Comparison of ENCODE assay signal across 1 cellular context in genomic region chr12:40692617-40693502, GRCh38.
TF ChIP-seq lines count a peak whose summit lies in the region.

No MANE protein-coding gene starts in this region.

TF ChIP-seq in HEK293, 187 proteins besides CTCF, POLR2A, EP300 and RAD21 (continued from another document):
- TF ChIP-seq REST (tag by site-specific recombination; IDR thresholded peaks at IDR 0.05) = 0 out of 2 replicates have a peak, but pooled peaks have one; percentile 8
- no peak for TF ChIP-seq ZNF391 (tag by site-specific recombination; IDR thresholded peaks at IDR 0.05; ENCODE audit: borderline replicate concordance, low read depth)
- TF ChIP-seq ZSCAN4 (tag by site-specific recombination; IDR thresholded peaks at IDR 0.05) = 0 out of 2 replicates have a peak, but pooled peaks have one; percentile 8
- no peak for TF ChIP-seq ZNF501 (tag by site-specific recombination; IDR thresholded peaks at IDR 0.05)
- TF ChIP-seq ZNF133 (tag by site-specific recombination; IDR thresholded peaks at IDR 0.05) = no peak
- TF ChIP-seq ZNF777 (tag by site-specific recombination; IDR thresholded peaks at IDR 0.05; ENCODE audit: borderline replicate concordance) = 0 out of 2 replicates have a peak, but pooled peaks have one; percentile 11
- no peak for TF ChIP-seq EGR2 (tag by site-specific recombination; IDR thresholded peaks at IDR 0.05; ENCODE audit: low read depth)
- peak; percentile 52 for TF ChIP-seq ZNF335 (tag by site-specific recombination; conservative IDR thresholded peaks at IDR 0.05)
- no peak for TF ChIP-seq ZNF76 (tag by site-specific recombination; IDR thresholded peaks at IDR 0.05; ENCODE audit: borderline replicate concordance, low read depth)
- TF ChIP-seq ZNF510 (tag by site-specific recombination; IDR thresholded peaks at IDR 0.05; ENCODE audit: insufficient replicate concordance) = no peak
- no peak for TF ChIP-seq KLF10 (tag by site-specific recombination; IDR thresholded peaks at IDR 0.05)
- TF ChIP-seq YY2 (tag by site-specific recombination; IDR thresholded peaks at IDR 0.05) = no peak
- TF ChIP-seq ZNF354C (tag by site-specific recombination; IDR thresholded peaks at IDR 0.05; ENCODE audit: borderline replicate concordance, low read depth) = no peak
- TF ChIP-seq GLIS2 (tag by site-specific recombination; IDR thresholded peaks at IDR 0.05) = 0 out of 2 replicates have a peak, but pooled peaks have one; percentile 18
- 0 out of 2 replicates have a peak, but pooled peaks have one; percentile 34 for TF ChIP-seq ZBTB10 (tag by site-specific recombination; IDR thresholded peaks at IDR 0.05)
- peak; percentile 21 for TF ChIP-seq ZBTB26 (tag by site-specific recombination; optimal IDR thresholded peaks at IDR 0.05)
- no peak for TF ChIP-seq ZNF175 (tag by site-specific recombination; IDR thresholded peaks at IDR 0.05)
- no peak for TF ChIP-seq ZSCAN23 (tag by site-specific recombination; IDR thresholded peaks at IDR 0.05)
- TF ChIP-seq ZBTB17 (tag by site-specific recombination; IDR thresholded peaks at IDR 0.05) = peak; percentile 92
- TF ChIP-seq INSM2 (tag by site-specific recombination; IDR thresholded peaks at IDR 0.05) = no peak
- 0 out of 2 replicates have a peak, but pooled peaks have one; percentile 12 for TF ChIP-seq SP2 (tag by site-specific recombination; IDR thresholded peaks at IDR 0.05)
